Comparison of ENCODE assay signal across 8 cellular contexts in genomic region chr22:39519681-39520053, GRCh38. TPM values are rescaled to one million over a fixed set of nuclear protein-coding genes. Genes with fewer than 3 reads are reported as not detected.
DNase-seq lines count a peak whose midpoint lies in the region; ATAC-seq, FAIRE-seq and TF ChIP-seq lines count a peak whose summit lies in the region.

No MANE protein-coding gene starts in this region.

- H2AFZ ChIP-seq in K562 (ENCODE audit: low read depth, low read length) = peak overlapping the region; percentile 84

- H3K4me1 ChIP-seq in HAP-1 = peaks cover 12% of the 10 kb centered on the region
- H3K4me1 ChIP-seq in K562 (replicated peaks in 1 of 2; ENCODE audit: control insufficient read depth in 2 of 2, insufficient read depth in 2 of 2, low read length in 2 of 2) = peaks cover 23 to 32% of the 10 kb centered on the region in 2 experiments; a peak in 4 of 5 replicates

- H4K20me1 ChIP-seq in K562 (replicated peaks; ENCODE audit: control insufficient read depth, insufficient read depth, low read length) = peaks cover 28% of the 10 kb centered on the region

- no peaks in the 10 kb centered on the region for H3K9me3 Mint-ChIP-seq in stimulated activated effector memory CD8-positive, alpha-beta T cell treated with anti-CD3 and anti-CD28 coated beads, Interleukin-12 subunit alpha, Interleukin-12 subunit beta, amount 100 ng/mL, for 72 hours

- H3K4me1 Mint-ChIP-seq in stimulated activated effector memory CD8-positive, alpha-beta T cell treated with anti-CD3 and anti-CD28 coated beads, Interleukin-12 subunit alpha, Interleukin-12 subunit beta, amount 100 ng/mL, for 72 hours = peaks cover 62% of the 10 kb centered on the region

- BruUV-seq in K562 (replicated peaks; lab: Mats Ljungman, UMichigan) = TSS peak; percentile 88

- peak overlapping the region; percentile 100 for H3K27ac ChIP-seq in K562 (ENCODE audit: extremely low read depth, low read depth, low read length)

- H3K27ac Mint-ChIP-seq in stimulated activated effector memory CD8-positive, alpha-beta T cell treated with anti-CD3 and anti-CD28 coated beads, Interleukin-12 subunit alpha, Interleukin-12 subunit beta, amount 100 ng/mL, for 72 hours = peak overlapping the region; percentile 100

- TF ChIP-seq EP300 in K562 (IDR thresholded peaks at IDR 0.05; ENCODE audit: low read length) = no peak

- H3K27me3 ChIP-seq in HAP-1 (ENCODE audit: low read depth) (no peaks in the 10 kb centered on the region), K562 (ENCODE audit: control insufficient read depth in 2 of 2, insufficient read depth in 2 of 2, low read length in 2 of 2) (no peaks in the 10 kb centered on the region)

- in situ Hi-C loops in HAP-1 (cut with MboI; ENCODE audit: low sequenced_read_pairs) (loop anchor here (10.0 kb wide), 1 partner anchor 345 kb away; no protein-coding TSS in a partner anchor), K562 (cut with MboI) (no loop called here)

- H3K4me3 ChIP-seq in HAP-1 = peak overlapping the region; percentile 100
- peak overlapping the region; percentile 99 for H3K4me3 ChIP-seq in K562

- peak overlapping the region; percentile 97 for H3K4me2 ChIP-seq in K562 (ENCODE audit: insufficient read depth, low read length)

- peaks cover 93% of the 10 kb centered on the region for H3K36me3 Mint-ChIP-seq in stimulated activated effector memory CD8-positive, alpha-beta T cell treated with anti-CD3 and anti-CD28 coated beads, Interleukin-12 subunit alpha, Interleukin-12 subunit beta, amount 100 ng/mL, for 72 hours

- TF ChIP-seq CTCF in K562 (IDR thresholded peaks at IDR 0.05 in 2 of 3, conservative IDR thresholded peaks at IDR 0.05 in 1 of 3; ENCODE audit: insufficient read depth in 2 of 3, low read depth in 1 of 3, low read length in 3 of 3) = peak; percentile 39 to 55 (median 55); a peak in 5 of 6 replicates

- FAIRE-seq in K562 (lab: Jason Lieb, UNC) = no peak

- peak overlapping the region; percentile 99 to 100 for H3K9ac ChIP-seq in K562 (ENCODE audit: insufficient read depth in 1 of 2, low read depth in 2 of 2, low read length in 2 of 2)

- H3K36me3 ChIP-seq in HAP-1 (replicated peaks) (peaks cover 61% of the 10 kb centered on the region), K562 (ENCODE audit: control insufficient read depth, insufficient read depth, low read length) (peaks cover 68% of the 10 kb centered on the region)

- peaks cover 74% of the 10 kb centered on the region for H3K79me2 ChIP-seq in K562 (ENCODE audit: control insufficient read depth, insufficient read depth, low read length)

- peak; percentile 51 for DNase-seq in NOMO-1 treated with DMSO at 0.1 percent for 48 hours (lab: John Stamatoyannopoulos, UW; ENCODE audit: unreplicated experiment)
- no peak for DNase-seq in NOMO-1 treated with dmso at 0.1 percent for 144 hours (lab: John Stamatoyannopoulos, UW; ENCODE audit: unreplicated experiment)
- peak in 1 of 2 experiments; percentile 64 for DNase-seq in HAP-1 (ENCODE audit: low spot score in 2 of 2)
- DNase-seq in NCI-H1105 treated with DMSO at 0.1 percent for 48 hours (lab: John Stamatoyannopoulos, UW) = peak; percentile 50
- peak in 2 of 4 experiments; percentile 60 to 70 for DNase-seq in K562 (ENCODE audit: extremely low read depth in 1 of 4, low spot score in 3 of 4)
- peak; percentile 67 for DNase-seq in iPS-NIHi11 (ENCODE audit: low spot score)
- DNase-seq in stimulated activated effector memory CD8-positive, alpha-beta T cell treated with anti-CD3 and anti-CD28 coated beads, Interleukin-12 subunit alpha, Interleukin-12 subunit beta, amount 100 ng/mL, for 72 hours (ENCODE audit: low spot score in 2 of 2) = no peak
- no peak for DNase-seq in DMS153 (lab: John Stamatoyannopoulos, UW)

- peak overlapping the region; percentile 93 for H3K4me3 Mint-ChIP-seq in stimulated activated effector memory CD8-positive, alpha-beta T cell treated with anti-CD3 and anti-CD28 coated beads, Interleukin-12 subunit alpha, Interleukin-12 subunit beta, amount 100 ng/mL, for 72 hours

- WGBS in K562 (ENCODE audit: insufficient coverage, low coverage, missing lambda C conversion rate) = 3% methylated on average over 14 of the region's 32 CpGs

- no peaks in the 10 kb centered on the region for H3K9me1 ChIP-seq in K562 (ENCODE audit: control insufficient read depth, insufficient read depth, low read length)

- TF ChIP-seq RAD21 in K562 (CRISPR knock-in tag; conservative IDR thresholded peaks at IDR 0.05 in 1 of 2, IDR thresholded peaks at IDR 0.05 in 1 of 2) = peak; percentile 56 to 57

- H3K9me3 ChIP-seq in HAP-1 (no peaks in the 10 kb centered on the region; the same call in 1 of the 2 replicates), K562 (replicated peaks; ENCODE audit: control insufficient read depth, insufficient read depth, low read depth, low read length) (no peaks in the 10 kb centered on the region)

- POLR2A ChIA-PET in K562 (lab: Yijun Ruan, JAX) = interaction anchor here (0.6 to 6.1 kb wide), 31 partner anchors 9 to 1155 kb away, joined by 3 to 106 read pairs (median 4); partner anchors contain the start of genes MIEF1 and RPL3

- CTCF ChIA-PET in K562 (lab: Yijun Ruan, JAX; ENCODE audit: low intra/inter-chr PET ratio) = interaction anchor here (1.0 kb wide), 1 partner anchor 1468 kb away, joined by 3 read pairs; no protein-coding TSS in a partner anchor

- no peak; the same call in 1 of the 2 replicates for TF ChIP-seq POLR2A in K562 (conservative IDR thresholded peaks at IDR 0.05)

- peak; percentile 59 for ATAC-seq in K562
- peak; percentile 0 for ATAC-seq in stimulated activated effector memory CD8-positive, alpha-beta T cell treated with anti-CD3 and anti-CD28 coated beads, Interleukin-12 subunit alpha, Interleukin-12 subunit beta, amount 100 ng/mL, for 72 hours

- intact Hi-C loops in K562 (cut with micrococcal nuclease) = loop anchor here (2.0 to 10.0 kb wide), 5 partner anchors 23 to 345 kb away; partner anchors contain the start of gene RPL3

RNA-seq across cellular contexts. Expression of gene ATF4, which starts 0.7 kb away (rescaled TPM):
- total RNA-seq in K562 (2011; cell fraction: chromatin; rRNA removed; ENCODE audit: low replicate concordance) = 183 and 296 TPM in 2 replicates
- total RNA-seq in K562 (2011; cell fraction: nucleolus; rRNA removed) = 255 and 271 TPM in 2 replicates
- total RNA-seq in K562 (2011; cell fraction: nucleoplasm; rRNA removed) = 227 and 246 TPM in 2 replicates
- total RNA-seq in K562 (2014; rRNA removed) (311 and 355 TPM in 2 replicates), K562 (2014; rRNA removed; fragmentation: Illumina TruSeq; extraction: Trizol) (320 and 405 TPM in 2 replicates), K562 (2015; rRNA removed; fragmentation: Illumina TruSeq; extraction: Trizol) (153 and 156 TPM in 2 replicates), K562 (2021) (308 and 361 TPM in 2 replicates)
- polyA plus RNA-seq in K562 (2011; rRNA removed) (669 and 756 TPM in 2 replicates), K562 (2014; fragmentation: Illumina TruSeq; extraction: Trizol) (528 and 598 TPM in 2 replicates), K562 (2014; fragmentation: Nextera tagmentation; extraction: Ambion mirVana) (100 to 1,000 TPM in 1 of 2 experiments, 10 to 100 TPM in 1; 93.1 to 125 TPM), K562 (2014; rRNA removed) (638 and 723 TPM in 2 replicates)
- 757 and 998 TPM in 2 replicates for polyA plus RNA-seq in K562 (2011; cell fraction: cytosol; rRNA removed)
- 651 and 768 TPM in 2 replicates for polyA plus RNA-seq in K562 (2011; cell fraction: nucleus; rRNA removed)
- 264 and 832 TPM in 2 replicates for polyA plus RNA-seq in K562 (2012)
- 190 and 217 TPM in 2 replicates for polyA minus RNA-seq in K562 (2011; rRNA and poly(A)+ RNA removed)
- polyA minus RNA-seq in K562 (2011; cell fraction: cytosol; rRNA and poly(A)+ RNA removed) = 89.9 and 115 TPM in 2 replicates
- polyA minus RNA-seq in K562 (2011; cell fraction: nucleus; rRNA and poly(A)+ RNA removed) = 99.2 and 197 TPM in 2 replicates

RNA-seq across cellular contexts. Expression of gene RPS19BP1, which starts 12.9 kb away (rescaled TPM):
- 27.9 and 59.9 TPM in 2 replicates for total RNA-seq in K562 (2011; cell fraction: chromatin; rRNA removed; ENCODE audit: low replicate concordance)
- total RNA-seq in K562 (2011; cell fraction: nucleolus; rRNA removed) = 57.2 and 59.7 TPM in 2 replicates
- total RNA-seq in K562 (2011; cell fraction: nucleoplasm; rRNA removed) = 42.7 and 46.9 TPM in 2 replicates
- 223 and 264 TPM in 2 replicates for total RNA-seq in K562 (2014; rRNA removed)
- total RNA-seq in K562 (2014; rRNA removed; fragmentation: Illumina TruSeq; extraction: Trizol) = 33.0 and 44.9 TPM in 2 replicates
- 84.3 and 93.3 TPM in 2 replicates for total RNA-seq in K562 (2015; rRNA removed; fragmentation: Illumina TruSeq; extraction: Trizol)
- total RNA-seq in K562 (2021) = 109 and 110 TPM in 2 replicates
- polyA plus RNA-seq in K562 (2011; rRNA removed) = 75.6 and 90.4 TPM in 2 replicates
- polyA plus RNA-seq in K562 (2011; cell fraction: cytosol; rRNA removed) = 89.9 and 177 TPM in 2 replicates
- polyA plus RNA-seq in K562 (2011; cell fraction: nucleus; rRNA removed) = 53.3 and 77.5 TPM in 2 replicates
- 85.4 and 89.3 TPM in 2 replicates for polyA plus RNA-seq in K562 (2012)
- 29.0 and 64.7 TPM in 2 replicates for polyA plus RNA-seq in K562 (2014; fragmentation: Illumina TruSeq; extraction: Trizol)
- 1 to 10 TPM; 3.0 to 8.2 TPM for polyA plus RNA-seq in K562 (2014; fragmentation: Nextera tagmentation; extraction: Ambion mirVana)
- 216 and 229 TPM in 2 replicates for polyA plus RNA-seq in K562 (2014; rRNA removed)
- 12.0 and 12.6 TPM in 2 replicates for polyA minus RNA-seq in K562 (2011; rRNA and poly(A)+ RNA removed)
- polyA minus RNA-seq in K562 (2011; cell fraction: cytosol; rRNA and poly(A)+ RNA removed) = 14.5 and 18.6 TPM in 2 replicates
- polyA minus RNA-seq in K562 (2011; cell fraction: nucleus; rRNA and poly(A)+ RNA removed) = 16.3 and 27.0 TPM in 2 replicates

RNA-seq across cellular contexts. Expression of gene MIEF1, which starts 17.6 kb away (rescaled TPM):
- 31.0 and 48.3 TPM in 2 replicates for total RNA-seq in K562 (2011; cell fraction: chromatin; rRNA removed; ENCODE audit: low replicate concordance)
- 30.9 and 36.7 TPM in 2 replicates for total RNA-seq in K562 (2011; cell fraction: nucleolus; rRNA removed)
- 33.9 and 34.4 TPM in 2 replicates for total RNA-seq in K562 (2011; cell fraction: nucleoplasm; rRNA removed)
- 25.5 and 28.3 TPM in 2 replicates for total RNA-seq in K562 (2014; rRNA removed)
- 28.6 and 29.0 TPM in 2 replicates for total RNA-seq in K562 (2014; rRNA removed; fragmentation: Illumina TruSeq; extraction: Trizol)
- 26.8 and 27.1 TPM in 2 replicates for total RNA-seq in K562 (2015; rRNA removed; fragmentation: Illumina TruSeq; extraction: Trizol)
- total RNA-seq in K562 (2021) = 51.8 and 54.3 TPM in 2 replicates
- polyA plus RNA-seq in K562 (2011; rRNA removed) = 20.0 and 21.7 TPM in 2 replicates
- 23.2 and 29.6 TPM in 2 replicates for polyA plus RNA-seq in K562 (2011; cell fraction: cytosol; rRNA removed)
- 13.3 and 18.3 TPM in 2 replicates for polyA plus RNA-seq in K562 (2011; cell fraction: nucleus; rRNA removed)
- polyA plus RNA-seq in K562 (2012) = 23.3 and 33.4 TPM in 2 replicates
- polyA plus RNA-seq in K562 (2014; fragmentation: Illumina TruSeq; extraction: Trizol) = 37.7 and 40.8 TPM in 2 replicates
- polyA plus RNA-seq in K562 (2014; fragmentation: Nextera tagmentation; extraction: Ambion mirVana) = 10 to 100 TPM; 10.9 to 13.1 TPM
- 23.6 and 29.1 TPM in 2 replicates for polyA plus RNA-seq in K562 (2014; rRNA removed)
- 31.6 and 37.3 TPM in 2 replicates for polyA minus RNA-seq in K562 (2011; rRNA and poly(A)+ RNA removed)
- 23.3 and 24.0 TPM in 2 replicates for polyA minus RNA-seq in K562 (2011; cell fraction: cytosol; rRNA and poly(A)+ RNA removed)
- 13.6 and 15.8 TPM in 2 replicates for polyA minus RNA-seq in K562 (2011; cell fraction: nucleus; rRNA and poly(A)+ RNA removed)

RNA-seq across cellular contexts. Expression of gene CACNA1I, which starts 50.9 kb away (rescaled TPM):
- 3.5 and 12.7 TPM in 2 replicates for total RNA-seq in K562 (2011; cell fraction: chromatin; rRNA removed; ENCODE audit: low replicate concordance)
- 3.9 and 6.0 TPM in 2 replicates for total RNA-seq in K562 (2011; cell fraction: nucleolus; rRNA removed)
- total RNA-seq in K562 (2011; cell fraction: nucleoplasm; rRNA removed) = 3.4 and 3.6 TPM in 2 replicates
- 0.24 and 0.32 TPM in 2 replicates for total RNA-seq in K562 (2014; rRNA removed)
- total RNA-seq in K562 (2014; rRNA removed; fragmentation: Illumina TruSeq; extraction: Trizol) = 0.06 and 0.07 TPM in 2 replicates
- total RNA-seq in K562 (2015; rRNA removed; fragmentation: Illumina TruSeq; extraction: Trizol) = 0.11 TPM in 2 replicates
- 0.45 and 0.78 TPM in 2 replicates for total RNA-seq in K562 (2021)
- polyA plus RNA-seq in K562 (2011; rRNA removed) = 0.22 and 0.79 TPM in 2 replicates
- 0.13 and 1.0 TPM in 2 replicates for polyA plus RNA-seq in K562 (2011; cell fraction: cytosol; rRNA removed)
- polyA plus RNA-seq in K562 (2011; cell fraction: nucleus; rRNA removed) = 1.9 and 12.3 TPM in 2 replicates
- polyA plus RNA-seq in K562 (2012) = 0.56 and 0.90 TPM in 2 replicates
- 0.30 and 0.31 TPM in 2 replicates for polyA plus RNA-seq in K562 (2014; fragmentation: Illumina TruSeq; extraction: Trizol)
- under 1 TPM in 1 of 2 experiments, not detected in 1; 0.01 TPM for polyA plus RNA-seq in K562 (2014; fragmentation: Nextera tagmentation; extraction: Ambion mirVana)
- 0.31 and 0.41 TPM in 2 replicates for polyA plus RNA-seq in K562 (2014; rRNA removed)
- polyA minus RNA-seq in K562 (2011; rRNA and poly(A)+ RNA removed) = 0.09 and 0.74 TPM in 2 replicates
- polyA minus RNA-seq in K562 (2011; cell fraction: cytosol; rRNA and poly(A)+ RNA removed) = 0.27 and 1.0 TPM in 2 replicates
- 0.56 and 2.4 TPM in 2 replicates for polyA minus RNA-seq in K562 (2011; cell fraction: nucleus; rRNA and poly(A)+ RNA removed)

Comparison
In these comparisons a context has a peak if more than half of its experiments do, and no peak if none do; other contexts are left out.
1. DNase-seq: peak in NOMO-1 treated with DMSO at 0.1 percent for 48 hours (single experiment), NCI-H1105 treated with DMSO at 0.1 percent for 48 hours (single experiment) and iPS-NIHi11 (single experiment); none in NOMO-1 treated with dmso at 0.1 percent for 144 hours (single experiment), stimulated activated effector memory CD8-positive, alpha-beta T cell treated with anti-CD3 and anti-CD28 coated beads, Interleukin-12 subunit alpha, Interleukin-12 subunit beta, amount 100 ng/mL, for 72 hours (0 of 2) and DMS153 (single experiment).